8 cellular contexts compared by ENCODE assay signal in the genomic region with DNA sequence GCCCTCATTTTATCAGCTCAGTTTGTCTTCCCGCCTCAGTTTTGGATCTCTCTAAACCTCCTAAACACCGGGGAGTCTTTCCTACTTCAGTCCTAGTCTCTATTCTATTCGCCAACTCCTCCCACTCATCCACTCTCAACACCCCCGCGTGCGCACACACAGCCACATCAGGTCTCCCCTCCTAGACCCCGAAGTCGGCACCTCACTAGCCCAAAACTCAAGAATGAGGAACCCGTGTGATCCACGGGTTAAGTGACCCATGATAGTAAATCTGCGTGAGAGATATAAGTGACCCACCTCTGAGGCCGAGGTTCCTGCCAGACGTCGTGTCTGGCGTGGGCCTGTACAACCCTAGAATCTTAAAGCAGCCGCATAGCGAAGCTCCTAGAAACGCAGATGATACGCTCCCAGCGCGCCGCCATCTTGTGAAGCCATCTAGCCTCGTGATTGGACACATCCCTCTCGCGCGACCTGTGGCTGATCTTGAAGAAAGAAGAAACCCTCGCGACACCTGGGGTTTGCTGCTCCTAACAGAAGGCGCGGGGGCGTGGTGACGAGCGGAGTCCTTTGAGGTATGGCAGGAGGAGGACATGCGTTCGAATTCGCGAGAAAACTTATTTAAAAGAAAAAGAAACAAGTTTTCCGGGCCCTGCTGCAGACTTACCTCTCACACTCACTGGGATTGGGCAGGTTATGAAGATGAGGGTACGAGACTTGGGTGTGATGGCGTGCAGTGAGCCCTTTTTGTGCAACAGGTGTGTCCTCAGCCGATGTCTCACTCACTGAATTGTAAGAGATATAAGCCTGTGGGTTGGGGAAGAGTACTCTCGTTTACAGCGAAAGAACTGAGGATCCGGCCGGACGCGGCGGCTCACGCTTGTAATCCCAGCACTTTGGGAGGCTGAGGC. TPM values are rescaled to one million over a fixed set of nuclear protein-coding genes. Genes with fewer than 3 reads are reported as not detected.
DNase-seq lines count a peak whose midpoint lies in the region; ATAC-seq and TF ChIP-seq lines count a peak whose summit lies in the region.

A gene with protein sequence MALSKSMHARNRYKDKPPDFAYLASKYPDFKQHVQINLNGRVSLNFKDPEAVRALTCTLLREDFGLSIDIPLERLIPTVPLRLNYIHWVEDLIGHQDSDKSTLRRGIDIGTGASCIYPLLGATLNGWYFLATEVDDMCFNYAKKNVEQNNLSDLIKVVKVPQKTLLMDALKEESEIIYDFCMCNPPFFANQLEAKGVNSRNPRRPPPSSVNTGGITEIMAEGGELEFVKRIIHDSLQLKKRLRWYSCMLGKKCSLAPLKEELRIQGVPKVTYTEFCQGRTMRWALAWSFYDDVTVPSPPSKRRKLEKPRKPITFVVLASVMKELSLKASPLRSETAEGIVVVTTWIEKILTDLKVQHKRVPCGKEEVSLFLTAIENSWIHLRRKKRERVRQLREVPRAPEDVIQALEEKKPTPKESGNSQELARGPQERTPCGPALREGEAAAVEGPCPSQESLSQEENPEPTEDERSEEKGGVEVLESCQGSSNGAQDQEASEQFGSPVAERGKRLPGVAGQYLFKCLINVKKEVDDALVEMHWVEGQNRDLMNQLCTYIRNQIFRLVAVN (minus strand): TSS at position 427 of the 908 bp plus-strand sequence. CDS start 9,557 bp downstream, outside the sequence.

- no peak within 1 kb of the TSS for H3K27ac Mint-ChIP-seq in activated T-helper 17 cell treated with anti-CD3 and anti-CD28 coated beads, Interleukin-2, amount 50 U/mL, for 72 hours
- no peak within 1 kb of the TSS for H3K27ac Mint-ChIP-seq in natural killer cell

- peaks cover 25% of the 10 kb centered on the region for H3K4me1 ChIP-seq in Loucy (ENCODE audit: insufficient read depth, low read length, poor library complexity, severe bottlenecking)
- H3K4me1 ChIP-seq in RWPE2 (ENCODE audit: insufficient read depth, poor library complexity, severe bottlenecking) = no peaks in the 10 kb centered on the region

- peak within 1 kb of the TSS; percentile 79 for H3K27ac ChIP-seq in RWPE2 (ENCODE audit: poor library complexity, severe bottlenecking)

- no peak for TF ChIP-seq CTCF in Loucy (conservative IDR thresholded peaks at IDR 0.05; ENCODE audit: low read length)
- no peak for TF ChIP-seq CTCF in RWPE2 (IDR thresholded peaks at IDR 0.05; ENCODE audit: poor library complexity, severe bottlenecking)
- TF ChIP-seq CTCF in fibroblast of pulmonary artery (IDR thresholded peaks at IDR 0.05; ENCODE audit: low read length, missing control alignments) = no peak
- TF ChIP-seq CTCF in natural killer cell (IDR thresholded peaks at IDR 0.05) = no peak

- H3K4me2 ChIP-seq in Loucy (ENCODE audit: low read depth, low read length, poor library complexity, severe bottlenecking) = peak within 1 kb of the TSS; percentile 80

- no peak within 1 kb of the TSS for H3K4me3 Mint-ChIP-seq in activated T-helper 17 cell treated with anti-CD3 and anti-CD28 coated beads, Interleukin-2, amount 50 U/mL, for 72 hours
- H3K4me3 Mint-ChIP-seq in natural killer cell = no peak within 1 kb of the TSS

- H3K27me3 ChIP-seq in H7 (ENCODE audit: control insufficient read depth, insufficient read depth, low read length) = no peaks in the 10 kb centered on the region
- no peaks in the 10 kb centered on the region for H3K27me3 ChIP-seq in Loucy (ENCODE audit: insufficient read depth, low read length, poor library complexity, severe bottlenecking)
- no peaks in the 10 kb centered on the region for H3K27me3 ChIP-seq in RWPE2 (ENCODE audit: insufficient read depth, poor library complexity, severe bottlenecking)

- peaks cover 4% of the 10 kb centered on the region for H4K20me1 ChIP-seq in Loucy (ENCODE audit: insufficient read depth, low read length, poor library complexity, severe bottlenecking)

- intact Hi-C loops in natural killer cell (cut with micrococcal nuclease) = no loop called here

- H3K27me3 Mint-ChIP-seq in activated T-helper 17 cell treated with anti-CD3 and anti-CD28 coated beads, Interleukin-2, amount 50 U/mL, for 72 hours = no peaks in the 10 kb centered on the region
- no peaks in the 10 kb centered on the region for H3K27me3 Mint-ChIP-seq in natural killer cell (ENCODE audit: low read depth in 2 of 2)

- H3K4me3 ChIP-seq in H7 (ENCODE audit: insufficient read depth, low read depth, low read length) = peak within 1 kb of the TSS; percentile 85
- H3K4me3 ChIP-seq in Loucy (ENCODE audit: low read length, poor library complexity, severe bottlenecking) = peak within 1 kb of the TSS; percentile 91
- H3K4me3 ChIP-seq in RWPE2 (ENCODE audit: severe bottlenecking) = peak within 1 kb of the TSS; percentile 72
- H3K4me3 ChIP-seq in fibroblast of pulmonary artery (replicated peaks; ENCODE audit: low read depth, low read length) = peak within 1 kb of the TSS; percentile 77

- H2AFZ ChIP-seq in Loucy (ENCODE audit: low read length) = peak within 1 kb of the TSS; percentile 88

- H3K9me3 ChIP-seq in Loucy (ENCODE audit: insufficient read depth, low read depth, low read length) = no peaks in the 10 kb centered on the region
- no peaks in the 10 kb centered on the region for H3K9me3 ChIP-seq in RWPE2 (ENCODE audit: severe bottlenecking)

- H3K4me1 Mint-ChIP-seq in activated T-helper 17 cell treated with anti-CD3 and anti-CD28 coated beads, Interleukin-2, amount 50 U/mL, for 72 hours = peaks cover 16% of the 10 kb centered on the region
- H3K4me1 Mint-ChIP-seq in natural killer cell = peaks cover 11 to 15% of the 10 kb centered on the region in 2 donors

- peak within 1 kb of the TSS; percentile 87 for H3K9ac ChIP-seq in Loucy (ENCODE audit: low read depth, low read length, poor library complexity, severe bottlenecking)

- no peaks in the 10 kb centered on the region for H3K36me3 ChIP-seq in H7 (replicated peaks; ENCODE audit: control insufficient read depth, insufficient read depth, low read length)
- H3K36me3 ChIP-seq in Loucy (ENCODE audit: insufficient read depth, low read length) = no peaks in the 10 kb centered on the region
- no peaks in the 10 kb centered on the region for H3K36me3 ChIP-seq in RWPE2 (ENCODE audit: low read depth)

- no peaks in the 10 kb centered on the region for H3K9me3 Mint-ChIP-seq in activated T-helper 17 cell treated with anti-CD3 and anti-CD28 coated beads, Interleukin-2, amount 50 U/mL, for 72 hours
- no peaks in the 10 kb centered on the region for H3K9me3 Mint-ChIP-seq in natural killer cell

- no peaks in the 10 kb centered on the region for H3F3A ChIP-seq in Loucy (ENCODE audit: low read depth)

- H3K79me2 ChIP-seq in Loucy (ENCODE audit: insufficient read depth, low read length) = peaks cover 35% of the 10 kb centered on the region

- ATAC-seq in RWPE2 (ENCODE audit: low read depth) (peak; percentile 98), natural killer cell (peak; percentile 98 to 100 (median 99))
- ATAC-seq in activated T-helper 17 cell treated with anti-CD3 and anti-CD28 coated beads, Interleukin-2, amount 50 U/mL, for 72 hours (replicated peaks) = peak; percentile 99

- DNase-seq in ELR (ENCODE audit: low read depth) (peak; percentile 100), H7 (peak; percentile 91), RWPE2 (ENCODE audit: low spot score) (peak; percentile 99), fibroblast of pulmonary artery (ENCODE audit: low read depth) (peak; percentile 100), natural killer cell (peak; percentile 91)
- peak; percentile 99 for DNase-seq in stimulated activated naive CD4-positive, alpha-beta T cell treated with Interleukin-2 at 50 U/mL for 16 hours (lab: John Stamatoyannopoulos, UW)

- peaks cover 16% of the 10 kb centered on the region for H3K36me3 Mint-ChIP-seq in activated T-helper 17 cell treated with anti-CD3 and anti-CD28 coated beads, Interleukin-2, amount 50 U/mL, for 72 hours (ENCODE audit: low read depth)
- H3K36me3 Mint-ChIP-seq in natural killer cell = no peaks in the 10 kb centered on the region

- no peaks in the 10 kb centered on the region for H3K9me2 ChIP-seq in Loucy (replicated peaks; ENCODE audit: low read depth, low read length)

RNA-seq across cellular contexts. Expression of the gene that starts here (rescaled TPM):
- total RNA-seq in H7 (2014; rRNA removed; shearing (Covaris generic)) = 21.3 and 31.6 TPM in 2 replicates
- 10 to 100 TPM; 35.8 to 49.9 TPM for total RNA-seq in activated T-helper 17 cell treated with anti-CD3 and anti-CD28 coated beads, Interleukin-2, amount 50 U/mL, for 72 hours
- total RNA-seq in natural killer cell = 10 to 100 TPM; 27.9 to 36.9 (median 32.0) TPM

Comparison
In these comparisons a context has a peak if more than half of its experiments do, and no peak if none do; other contexts are left out.
1. Peak in every context shown above with its lines: DNase-seq, ATAC-seq, H3K4me3 ChIP-seq and H3K27ac ChIP-seq.